ENCODE assay signal across 8 cellular contexts in the genomic region with DNA sequence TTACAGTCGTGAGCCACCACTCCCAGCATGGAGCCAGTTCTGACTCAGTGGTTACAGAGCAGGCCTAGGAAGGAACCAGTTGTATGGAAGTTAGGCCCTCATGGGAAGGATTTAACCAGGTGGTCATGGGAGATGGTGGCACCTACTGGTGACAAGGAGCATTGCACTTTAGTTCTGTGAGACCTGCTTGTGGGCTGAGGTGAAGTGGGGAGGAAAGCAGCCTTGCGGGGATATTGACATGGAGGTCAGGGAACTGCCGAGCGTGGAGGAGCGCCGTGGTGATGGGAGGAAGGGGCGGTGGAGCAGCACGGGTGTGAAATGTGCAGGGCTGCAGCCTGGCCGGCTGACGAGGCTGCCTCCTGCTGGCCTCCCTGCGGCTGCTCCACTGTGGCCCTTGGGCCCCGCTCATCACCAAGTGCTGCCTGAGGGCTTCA.
DNase-seq lines count a peak whose midpoint lies in the region; ATAC-seq and TF ChIP-seq lines count a peak whose summit lies in the region.

No MANE protein-coding gene starts in this region.

- no peak overlapping the region for H3K4me3 ChIP-seq in fibroblast of pulmonary artery (replicated peaks; ENCODE audit: low read depth, low read length)

- peak; percentile 66 for TF ChIP-seq CTCF in fibroblast of pulmonary artery (IDR thresholded peaks at IDR 0.05; ENCODE audit: low read length, missing control alignments)

- peak; percentile 65 for DNase-seq in CD1c-positive myeloid dendritic cell (ENCODE audit: extremely low spot score)
- DNase-seq in NCI-H524 treated with DMSO at 0.1 percent for 48 hours (lab: John Stamatoyannopoulos, UW): peak; percentile 16
- DNase-seq in activated CD8-positive, alpha-beta memory T cell treated with anti-CD3 and anti-CD28 coated beads, Interleukin-2, amount 50 U/mL, for 4 hours: peak; percentile 39
- DNase-seq in fibroblast of pulmonary artery (ENCODE audit: low read depth): peak; percentile 67
- peak; percentile 36 for DNase-seq in retina
- DNase-seq in GM19240 (ENCODE audit: insufficient read length, low spot score): no peak

- ATAC-seq in GM19438 (IDR thresholded peaks at IDR 0.05; ENCODE audit: low read depth, unreplicated experiment) (peak; percentile 48), HG03520 (IDR thresholded peaks at IDR 0.05; ENCODE audit: unreplicated experiment) (no peak)
